Comparison of ENCODE assay signal across 9 cellular contexts in genomic region chr12:8419576-8419975, GRCh38. TPM values are rescaled to one million over a fixed set of nuclear protein-coding genes. Genes with fewer than 3 reads are reported as not detected.
"Had no signal": no experiment of that assay in that cellular context is flagged by ENCODE, and none has a peak within 500 bp of the region (broad histone marks: within the 10 kb centered on the region; RNA-seq: fewer than 3 reads in every experiment).

No MANE protein-coding gene starts in this region.

RNA-seq across cellular contexts. Expression of gene CLEC6A, which starts 36.2 kb away (rescaled TPM):
- total RNA-seq: activated CD4-positive, alpha-beta memory T cell treated with anti-CD3 and anti-CD28 coated beads, Interleukin-2, amount 10 ng/mL, durations not matched to agents 7 days and 5 days; activated CD8-positive, alpha-beta memory T cell treated with anti-CD3 and anti-CD28 coated beads for 36 hours; activated naive CD8-positive, alpha-beta T cell treated with anti-CD3 and anti-CD28 coated beads, Interleukin-2, amount 10 ng/mL, durations not matched to agents 7 days and 5 days; activated T-helper 1 cell treated with anti-CD3 and anti-CD28 coated beads, Interleukin-12 subunit alpha, Interleukin-12 subunit beta, Interleukin-2, Interleukin-4 antibody, amounts not matched to agents 30 ng/mL and 10 ng/mL and 1 ng/mL, durations not matched to agents 14 hours and 24 hours and 36 hours; ascending aorta; MCF 10A; Right ventricle myocardium superior had no signal
- polyA plus RNA-seq: cardiac muscle cell, IgD-negative memory B cell had no signal
